Comparison of ENCODE assay signal across 8 cellular contexts in the genomic region with DNA sequence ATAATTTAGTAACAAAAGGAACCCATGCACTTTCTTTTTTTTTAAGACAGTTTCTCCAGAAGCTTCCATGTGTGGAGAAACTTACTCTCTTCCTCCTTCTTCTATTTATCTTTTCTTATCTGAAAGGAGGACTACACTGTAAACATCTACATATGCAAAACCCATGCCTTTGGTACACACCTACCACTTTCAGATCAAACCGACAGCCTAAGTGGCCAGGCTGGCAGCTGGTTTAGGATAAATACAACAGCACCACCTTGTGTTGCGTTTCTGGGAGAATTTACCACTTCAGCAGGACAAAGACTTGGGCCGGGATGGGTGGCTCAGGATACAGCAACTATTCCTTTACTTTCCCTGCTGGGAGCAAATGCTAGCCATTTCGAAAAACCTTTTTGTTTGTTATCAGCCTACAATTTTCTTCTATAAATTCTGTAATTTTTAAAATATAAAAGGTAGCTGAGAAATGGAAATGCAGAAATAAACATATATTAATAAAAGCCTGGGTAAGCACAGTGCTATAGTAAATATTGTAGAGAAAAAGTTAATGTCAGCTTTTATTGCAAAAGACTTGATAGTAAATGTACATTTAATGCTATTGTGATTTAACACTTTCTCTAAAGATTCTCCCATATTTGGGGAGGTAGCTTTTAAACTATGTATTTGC.
DNase-seq lines count a peak whose midpoint lies in the region; ATAC-seq, FAIRE-seq and TF ChIP-seq lines count a peak whose summit lies in the region.

No MANE protein-coding gene starts in this region.

- ATAC-seq in GM19025 (IDR thresholded peaks at IDR 0.05; ENCODE audit: low read depth, unreplicated experiment) (peak; percentile 62), HG03175 (IDR thresholded peaks at IDR 0.05; ENCODE audit: unreplicated experiment) (peak; percentile 79)

- H3K4me1 ChIP-seq in kidney (ENCODE audit: control insufficient read depth in 1 of 2, insufficient read depth in 1 of 2, low read depth in 1 of 2, low read length in 2 of 2) = no peaks in the 10 kb centered on the region

- FAIRE-seq in kidney (lab: Jason Lieb, UNC) = peak; percentile 89

- peak; percentile 87 for TF ChIP-seq CTCF in kidney (IDR thresholded peaks at IDR 0.05; ENCODE audit: borderline replicate concordance, extremely low read depth, insufficient read depth)

- peak; percentile 96 for DNase-seq in Ammon's horn (ENCODE audit: low spot score)
- peak; percentile 85 for DNase-seq in NCI-H345 (lab: John Stamatoyannopoulos, UW)
- peak; percentile 55 for DNase-seq in activated CD4-positive, CD25-positive, alpha-beta regulatory T cell treated with anti-CD3 and anti-CD28 coated beads, Interleukin-2, amount 50 U/mL, for 16 hours (ENCODE audit: low read depth, low spot score)
- DNase-seq in central memory CD4-positive, alpha-beta T cell = peak; percentile 54
- peak; percentile 72 for DNase-seq in kidney
- peak; percentile 22 to 46 for DNase-seq in stimulated activated CD4-positive, alpha-beta T cell treated with anti-CD3 and anti-CD28 coated beads, Interleukin-1b, Interleukin-23, amount 100 ng/mL, for 4 hours (ENCODE audit: low read depth in 2 of 2)

- H3K36me3 ChIP-seq in kidney (ENCODE audit: control insufficient read depth in 1 of 2, insufficient read depth in 2 of 2, low read length in 2 of 2) = no peaks in the 10 kb centered on the region

- intact Hi-C loops in kidney (cut with DNase I) = no loop called here

- H3K9me3 ChIP-seq in kidney (ENCODE audit: control insufficient read depth in 1 of 2, low read length in 2 of 2) = no peaks in the 10 kb centered on the region

- no peak overlapping the region for H3K27ac ChIP-seq in kidney (ENCODE audit: low read depth in 2 of 2, low read length in 2 of 2)

- no peak overlapping the region for H3K4me3 ChIP-seq in kidney (ENCODE audit: low read length in 2 of 2)

- H3K9ac ChIP-seq in kidney (ENCODE audit: low read length in 2 of 2) = no peak overlapping the region

Comparison
In these comparisons a context has a peak if more than half of its experiments do, and no peak if none do; other contexts are left out.
1. DNase-seq: peak in every context shown above with its lines; median percentile 96 in Ammon's horn; 85 in NCI-H345; 72 in kidney; 55 in activated CD4-positive, CD25-positive, alpha-beta regulatory T cell treated with anti-CD3 and anti-CD28 coated beads, Interleukin-2, amount 50 U/mL, for 16 hours; 54 in central memory CD4-positive, alpha-beta T cell; 34 in stimulated activated CD4-positive, alpha-beta T cell treated with anti-CD3 and anti-CD28 coated beads, Interleukin-1b, Interleukin-23, amount 100 ng/mL, for 4 hours.